ENCODE assay signal across 16 cellular contexts in genomic region chr4:26104056-26104685, GRCh38.
DNase-seq lines count a peak whose midpoint lies in the region; ATAC-seq and TF ChIP-seq lines count a peak whose summit lies in the region.
"Had no signal": no experiment of that assay in that cellular context is flagged by ENCODE, and none has a peak within 500 bp of the region (broad histone marks: within the 10 kb centered on the region; RNA-seq: fewer than 3 reads in every experiment).

No MANE protein-coding gene starts in this region.

- TF ChIP-seq CTCF in GM10248 (IDR thresholded peaks at IDR 0.05; ENCODE audit: control extremely low read depth, extremely low read depth, low read depth, missing control alignments) (no peak), testis (IDR thresholded peaks at IDR 0.05) (no peak)

- 94% methylated on average over 3 of the region's 3 CpGs for WGBS in testis, 2 donors

- TF ChIP-seq POLR2A in testis (IDR thresholded peaks at IDR 0.05): no peak

- H3K36me3 ChIP-seq in testis (ENCODE audit: low read depth, missing control alignments): no peaks in the 10 kb centered on the region
- H3K36me3 ChIP-seq: heart right ventricle had no signal

- H3K27ac ChIP-seq in testis: no peak overlapping the region
- H3K27ac ChIP-seq: heart right ventricle, parathyroid adenoma had no signal

- H3K4me3 ChIP-seq in testis: no peak overlapping the region
- H3K4me3 ChIP-seq: heart right ventricle, smooth muscle cell had no signal

- H3K27me3 ChIP-seq in testis: no peaks in the 10 kb centered on the region
- H3K27me3 ChIP-seq: heart right ventricle had no signal

- intact Hi-C loops in testis (cut with DNase I; ENCODE audit: low total_unique reads): no loop called here

- POLR2A ChIA-PET in GM10248 (lab: Yijun Ruan, JAX): no interaction called here

- ATAC-seq in GM18870 (IDR thresholded peaks at IDR 0.05; ENCODE audit: unreplicated experiment): peak; percentile 84
- peak; percentile 86 for ATAC-seq in GM21529 (IDR thresholded peaks at IDR 0.05; ENCODE audit: unreplicated experiment)
- peak; percentile 54 for ATAC-seq in HG03108 (IDR thresholded peaks at IDR 0.05; ENCODE audit: unreplicated experiment)
- ATAC-seq: heart right ventricle, left cardiac atrium had no signal

- no peaks in the 10 kb centered on the region for H3K9me3 ChIP-seq in testis

- CTCF ChIA-PET in GM10248 (lab: Yijun Ruan, JAX): interaction anchor here (0.8 to 4.9 kb wide), 10 partner anchors 9 to 100 kb away, joined by 3 to 26 read pairs (median 4); no protein-coding TSS in a partner anchor

- DNase-seq in GM10248 (ENCODE audit: extremely low spot score): peak; percentile 21
- no peak for DNase-seq in NCI-H524 (lab: John Stamatoyannopoulos, UW)
- DNase-seq in testis: no peak
- DNase-seq in DMS79 treated with DMSO at 0.1 percent for 48 hours (lab: John Stamatoyannopoulos, UW): no peak
- DNase-seq in NCI-H1436 (lab: John Stamatoyannopoulos, UW): no peak
- DNase-seq: activated CD4-positive, alpha-beta T cell treated with anti-CD3 and anti-CD28 coated beads for 4 hours; heart right ventricle; Kasumi-1; left cardiac atrium; NCI-H1930; RPMI8226 had no signal

- H3K4me1 ChIP-seq in testis: no peaks in the 10 kb centered on the region
- H3K4me1 ChIP-seq: parathyroid adenoma had no signal
